18 cellular contexts compared by ENCODE assay signal in the genomic region with DNA sequence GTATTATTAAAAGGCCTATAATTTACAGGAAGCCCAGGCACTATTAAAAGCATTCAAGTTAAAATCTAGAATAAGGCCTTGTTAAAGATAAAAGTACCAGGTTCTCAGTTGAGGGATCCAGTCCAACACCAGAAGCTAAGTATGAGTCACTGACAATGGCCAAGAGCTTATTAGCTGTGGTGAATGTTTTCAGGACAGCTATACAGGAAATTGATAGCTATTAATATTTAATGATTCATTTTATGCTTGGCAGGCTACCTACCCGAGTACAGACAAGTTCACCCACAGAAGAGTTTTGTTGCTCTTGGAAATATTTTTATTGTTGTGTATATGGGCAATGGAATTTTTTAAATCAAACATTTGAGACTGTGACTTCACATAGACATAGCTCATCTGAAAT.
DNase-seq lines count a peak whose midpoint lies in the region; TF ChIP-seq lines count a peak whose summit lies in the region.
"Had no signal": no experiment of that assay in that cellular context is flagged by ENCODE, and none has a peak within 500 bp of the region (broad histone marks: within the 10 kb centered on the region; RNA-seq: fewer than 3 reads in every experiment).

No MANE protein-coding gene starts in this region.

- no peak overlapping the region for H3K4me3 ChIP-seq in A673 (ENCODE audit: low read depth, low read length, poor library complexity, severe bottlenecking)
- no peak overlapping the region for H3K4me3 ChIP-seq in foreskin fibroblast (ENCODE audit: low read depth in 1 of 2, low read length in 2 of 2)
- H3K4me3 ChIP-seq: cardiac muscle cell, lower lobe of right lung, upper lobe of left lung had no signal

- DNase-seq in A673 (ENCODE audit: low spot score) (peak; percentile 46), HCEC 1CT (peak; percentile 89), NCI-H2227 treated with DMSO at 0.1 percent for 48 hours (lab: John Stamatoyannopoulos, UW) (peak; percentile 78), epithelial cell of prostate (ENCODE audit: low read depth, low spot score) (peak; percentile 73), foreskin fibroblast (no peak), AML-193 (lab: John Stamatoyannopoulos, UW) (no peak), foreskin melanocyte (no peak), SIG-M5 (lab: John Stamatoyannopoulos, UW) (no peak)
- DNase-seq: ACHN; activated CD4-positive, alpha-beta T cell treated with anti-CD3 and anti-CD28 coated beads, Interleukin-2, amount 50 U/mL, for 4 hours; activated effector memory CD4-positive, alpha-beta T cell treated with anti-CD3 and anti-CD28 coated beads, Interleukin-2, amount 50 U/mL, for 16 hours; H9; hypothalamus; lower lobe of right lung; NCI-H2029; upper lobe of left lung had no signal

- no peak overlapping the region for H3K27ac ChIP-seq in A673 (ENCODE audit: low read depth, low read length, poor library complexity, severe bottlenecking)
- peak overlapping the region; percentile 22 for H3K27ac ChIP-seq in epithelial cell of prostate
- H3K27ac ChIP-seq: cardiac muscle cell, KMS-11, lower lobe of right lung, upper lobe of left lung had no signal

- H3K9me3 ChIP-seq in A673 (ENCODE audit: low read depth, low read length, poor library complexity, severe bottlenecking) = no peaks in the 10 kb centered on the region
- H3K9me3 ChIP-seq: lower lobe of right lung, upper lobe of left lung had no signal

- no peaks in the 10 kb centered on the region for H3K36me3 ChIP-seq in A673 (ENCODE audit: insufficient read depth, low read length, poor library complexity, severe bottlenecking)
- H3K36me3 ChIP-seq: cardiac muscle cell, lower lobe of right lung, upper lobe of left lung had no signal

- no peaks in the 10 kb centered on the region for H3K27me3 ChIP-seq in A673 (replicated peaks; ENCODE audit: insufficient read depth, low read depth, low read length, poor library complexity)
- H3K27me3 ChIP-seq: cardiac muscle cell, upper lobe of left lung had no signal

- no TSS peak for BruUV-seq in A673 (replicated peaks; lab: Mats Ljungman, UMichigan)

- H3K4me1 ChIP-seq in A673 (ENCODE audit: insufficient read depth, low read length, poor library complexity, severe bottlenecking) = peaks cover 7% of the 10 kb centered on the region
- H3K4me1 ChIP-seq: lower lobe of right lung, upper lobe of left lung had no signal

- POLR2A ChIA-PET in A673 (lab: Charles Lee; ENCODE audit: low non-redundant PET) = no interaction called here

- CTCF ChIA-PET in A673 (lab: Charles Lee) = no interaction called here

- TF ChIP-seq CTCF in A673 (conservative IDR thresholded peaks at IDR 0.05; ENCODE audit: low read depth, low read length) (no peak), foreskin fibroblast (IDR thresholded peaks at IDR 0.05; ENCODE audit: low read depth, low read length) (no peak)

- intact Hi-C loops in A673 (cut with micrococcal nuclease; ENCODE audit: unreplicated experiment) = loop anchor here (10.0 kb wide), 1 partner anchor 624 kb away; no protein-coding TSS in a partner anchor

Comparison
In these comparisons a context has a peak if more than half of its experiments do, and no peak if none do; other contexts are left out.
1. DNase-seq: peak in A673 (single experiment), HCEC 1CT (single experiment), NCI-H2227 treated with DMSO at 0.1 percent for 48 hours (single experiment) and epithelial cell of prostate (single experiment); none in foreskin fibroblast (0 of 2), AML-193 (0 of 2), foreskin melanocyte (single experiment) and SIG-M5 (single experiment).